In the genomic region with DNA sequence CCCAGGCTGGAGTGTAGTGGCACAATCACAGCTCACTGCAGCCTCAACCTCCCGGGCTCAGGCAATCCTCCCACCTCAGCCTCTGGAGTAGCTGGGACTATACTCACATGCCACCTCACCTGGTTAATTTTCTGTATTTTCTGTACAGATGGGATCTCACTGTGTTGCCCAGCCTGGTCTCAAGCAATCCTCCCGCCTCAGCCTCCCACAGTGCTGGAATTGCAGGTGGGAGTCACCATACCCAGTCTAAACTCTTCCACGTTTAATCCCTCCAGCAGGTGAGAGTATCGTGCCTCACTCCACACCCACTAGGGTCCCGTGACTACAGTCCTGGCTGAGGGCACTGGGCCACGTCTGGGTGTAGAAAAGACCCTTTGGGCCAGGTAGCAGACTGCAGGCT, we compare ENCODE assay signal across 16 cellular contexts. TPM values are rescaled to one million over a fixed set of nuclear protein-coding genes. Genes with fewer than 3 reads are reported as not detected.
DNase-seq lines count a peak whose midpoint lies in the region; ATAC-seq and TF ChIP-seq lines count a peak whose summit lies in the region.
"Had no signal": no experiment of that assay in that cellular context is flagged by ENCODE, and none has a peak within 500 bp of the region (broad histone marks: within the 10 kb centered on the region; RNA-seq: fewer than 3 reads in every experiment).

No MANE protein-coding gene starts in this region.

- WGBS in prostate gland = 92% methylated on average over 6 of the region's 6 CpGs

- no peaks in the 10 kb centered on the region for H3K27me3 Mint-ChIP-seq in CD8-positive, alpha-beta T cell (ENCODE audit: low read depth)

- no peaks in the 10 kb centered on the region for H3K36me3 ChIP-seq in CD8-positive, alpha-beta T cell (ENCODE audit: insufficient read depth, low read length)
- no peaks in the 10 kb centered on the region; the same call in 1 of the 2 replicates for H3K36me3 ChIP-seq in PC-3 (ENCODE audit: low read depth, low read length)
- no peaks in the 10 kb centered on the region for H3K36me3 ChIP-seq in prostate gland
- H3K36me3 ChIP-seq in HAP-1 (replicated peaks) = peaks cover 14% of the 10 kb centered on the region
- H3K36me3 ChIP-seq: colonic mucosa had no signal

- in situ Hi-C loops in HAP-1 (cut with MboI; ENCODE audit: low sequenced_read_pairs) = loop anchor here (5.0 kb wide), 1 partner anchor 43 kb away; the partner anchor contains the start of gene HSD17B14

- BruUV-seq in PC-3 (replicated peaks; lab: Mats Ljungman, UMichigan) = no TSS peak

- intact Hi-C loops in CD8-positive, alpha-beta T cell (cut with DNase I, micrococcal nuclease) = no loop called here
- intact Hi-C loops in PC-3 (cut with micrococcal nuclease) = no loop called here
- intact Hi-C loops in prostate gland (cut with DNase I) = loop anchor here (2.0 kb wide), 1 partner anchor 17 kb away; the partner anchor contains the start of gene BCAT2

- peak overlapping the region; percentile 22 for H3K27ac Mint-ChIP-seq in CD8-positive, alpha-beta T cell

- H3K27me3 ChIP-seq in CD8-positive, alpha-beta T cell (ENCODE audit: insufficient read depth, low read length) = no peaks in the 10 kb centered on the region
- H3K27me3 ChIP-seq in PC-3 (ENCODE audit: low read length) (no peaks in the 10 kb centered on the region), prostate gland (replicated peaks; ENCODE audit: insufficient read depth) (no peaks in the 10 kb centered on the region), HAP-1 (ENCODE audit: low read depth) (no peaks in the 10 kb centered on the region)
- H3K27me3 ChIP-seq: colonic mucosa had no signal

- TF ChIP-seq CTCF in CD8-positive, alpha-beta T cell (IDR thresholded peaks at IDR 0.05) = no peak
- TF ChIP-seq CTCF in PC-3 (conservative IDR thresholded peaks at IDR 0.05; ENCODE audit: low read depth, low read length) (no peak), prostate gland (IDR thresholded peaks at IDR 0.05) (no peak)

- H3K9me3 Mint-ChIP-seq in CD8-positive, alpha-beta T cell = no peaks in the 10 kb centered on the region

- CTCF ChIA-PET in CD8-positive, alpha-beta T cell (lab: Charles Lee) = interaction anchor here (0.6 to 20.1 kb wide), 11 partner anchors 10 to 522 kb away, joined by 3 to 403 read pairs (median 9); partner anchors contain the start of genes CA11 and HSD17B14
- CTCF ChIA-PET in PC-3 (lab: Charles Lee) = no interaction called here

- peaks cover 3% of the 10 kb centered on the region for H3K4me1 ChIP-seq in CD8-positive, alpha-beta T cell (ENCODE audit: insufficient read depth, low read length)
- H3K4me1 ChIP-seq in PC-3 (ENCODE audit: insufficient read depth, low read length) (no peaks in the 10 kb centered on the region), prostate gland (replicated peaks) (no peaks in the 10 kb centered on the region), HAP-1 (no peaks in the 10 kb centered on the region)
- H3K4me1 ChIP-seq: colonic mucosa had no signal

- H3K9ac ChIP-seq in PC-3 (ENCODE audit: low read length) = no peak overlapping the region

- H3K9me3 ChIP-seq in CD8-positive, alpha-beta T cell (ENCODE audit: low read length) = no peaks in the 10 kb centered on the region
- H3K9me3 ChIP-seq in PC-3 (ENCODE audit: low read length) (no peaks in the 10 kb centered on the region), prostate gland (no peaks in the 10 kb centered on the region), HAP-1 (no peaks in the 10 kb centered on the region)
- H3K9me3 ChIP-seq: colonic mucosa had no signal

- ATAC-seq in CD8-positive, alpha-beta T cell = no peak
- ATAC-seq in PC-3 (no peak), GM18909 (IDR thresholded peaks at IDR 0.05; ENCODE audit: poor library complexity, unreplicated experiment) (no peak)

- no peaks in the 10 kb centered on the region for H3K36me3 Mint-ChIP-seq in CD8-positive, alpha-beta T cell

- H3K4me3 Mint-ChIP-seq in CD8-positive, alpha-beta T cell = peak overlapping the region; percentile 39

- H4K20me1 ChIP-seq in PC-3 (ENCODE audit: low read length) = no peaks in the 10 kb centered on the region

- no peak overlapping the region for H3K4me3 ChIP-seq in CD8-positive, alpha-beta T cell (ENCODE audit: low read depth, low read length)
- H3K4me3 ChIP-seq in PC-3 (ENCODE audit: low read length) (no peak overlapping the region), prostate gland (no peak overlapping the region), HAP-1 (no peak overlapping the region)

- TF ChIP-seq POLR2A in prostate gland (IDR thresholded peaks at IDR 0.05) = no peak

- no peaks in the 10 kb centered on the region for H3K9me2 ChIP-seq in PC-3 (replicated peaks; ENCODE audit: low read length)

- H3K79me2 ChIP-seq in PC-3 (ENCODE audit: low read length) = no peaks in the 10 kb centered on the region

- POLR2A ChIA-PET in CD8-positive, alpha-beta T cell (lab: Charles Lee) = interaction anchor here (0.6 kb wide), 1 partner anchor 46 kb away, joined by 3 read pairs; no protein-coding TSS in a partner anchor
- POLR2A ChIA-PET in PC-3 (lab: Charles Lee; ENCODE audit: unreplicated experiment) = no interaction called here

- DNase-seq in CD8-positive, alpha-beta T cell = no peak
- no peak for DNase-seq in PC-3
- DNase-seq in epithelial cell of prostate (ENCODE audit: low read depth, low spot score) = no peak
- DNase-seq in prostate gland (ENCODE audit: low spot score) = no peak
- DNase-seq in NCI-H526 (lab: John Stamatoyannopoulos, UW) = no peak
- no peak for DNase-seq in DMS 273 treated with DMSO at 0.1 percent for 48 hours (lab: John Stamatoyannopoulos, UW)
- no peak for DNase-seq in HAP-1 (ENCODE audit: low spot score in 2 of 2)
- DNase-seq: activated T-cell treated with anti-CD3 and anti-CD28 coated beads for 4 hours; colonic mucosa; DMS79; head of caudate nucleus; NCI-H1105; stimulated activated CD4-positive, alpha-beta T cell treated with anti-CD3 and anti-CD28 coated beads, Interleukin-15, amount 100 ng/mL, for 24 hours had no signal

- H3F3A ChIP-seq in PC-3 (ENCODE audit: low read length, unreplicated experiment) = no peaks in the 10 kb centered on the region

- H2AFZ ChIP-seq in PC-3 (ENCODE audit: low read length) = no peak overlapping the region

- peak overlapping the region; percentile 80; the same call in 1 of the 2 replicates for H3K4me2 ChIP-seq in PC-3 (ENCODE audit: low read length)

- H3K27ac ChIP-seq in CD8-positive, alpha-beta T cell (ENCODE audit: low read depth, low read length) = no peak overlapping the region
- H3K27ac ChIP-seq in PC-3 (ENCODE audit: low read length) = no peak overlapping the region
- H3K27ac ChIP-seq in epithelial cell of prostate = peak overlapping the region; percentile 72
- H3K27ac ChIP-seq in prostate gland = peak overlapping the region; percentile 80 to 83

- peaks cover 6% of the 10 kb centered on the region for H3K4me1 Mint-ChIP-seq in CD8-positive, alpha-beta T cell (ENCODE audit: low read depth)

RNA-seq across cellular contexts. Expression of gene BCAT2, which starts 16.5 kb away (rescaled TPM):
- total RNA-seq in CD8-positive, alpha-beta T cell = 1 to 10 TPM; 7.2 to 8.2 TPM
- 41.1 and 50.0 TPM in 2 replicates for total RNA-seq in PC-3 (2014; rRNA removed)
- total RNA-seq in prostate gland = 10 to 100 TPM; 71.8 to 92.0 TPM

RNA-seq across cellular contexts. Expression of gene FGF21, which starts 39.0 kb away (rescaled TPM):
- not detected for total RNA-seq in CD8-positive, alpha-beta T cell
- not detected in 2 replicates for total RNA-seq in PC-3 (2014; rRNA removed)
- not detected for total RNA-seq in prostate gland
- total RNA-seq: colonic mucosa; HT1080; T-helper 1 cell treated with Interleukin-12 subunit alpha and Interleukin-12 subunit beta and Interleukin-4 antibody, amounts not matched to agents 30 ng/mL and 1 ng/mL, for 36 hours had no signal

RNA-seq across cellular contexts. Expression of gene FUT1, which starts 41.9 kb away (rescaled TPM):
- not detected for total RNA-seq in CD8-positive, alpha-beta T cell
- total RNA-seq in PC-3 (2014; rRNA removed) (4.6 and 4.8 TPM in 2 replicates), prostate gland (1 to 10 TPM; 2.1 to 4.1 TPM)
- total RNA-seq: HT1080 had no signal

RNA-seq across cellular contexts. Expression of gene HSD17B14, which starts 42.0 kb away (rescaled TPM):
- total RNA-seq in CD8-positive, alpha-beta T cell = 1 to 10 TPM in 1 of 2 experiments, under 1 TPM in 1; 0.98 to 1.1 TPM
- total RNA-seq in PC-3 (2014; rRNA removed) = 15.0 and 15.4 TPM in 2 replicates
- 10 to 100 TPM; 11.0 to 11.2 TPM for total RNA-seq in prostate gland
- total RNA-seq: HT1080 had no signal

RNA-seq across cellular contexts. Expression of gene IZUMO1, which starts 47.6 kb away (rescaled TPM):
- total RNA-seq in CD8-positive, alpha-beta T cell = not detected
- total RNA-seq in PC-3 (2014; rRNA removed) (not detected in 2 replicates), prostate gland (1 to 10 TPM in 1 of 2 donors, not detected in 1; 6.4 TPM)
- total RNA-seq: colonic mucosa; HT1080; T-helper 1 cell treated with Interleukin-12 subunit alpha and Interleukin-12 subunit beta and Interleukin-4 antibody, amounts not matched to agents 30 ng/mL and 1 ng/mL, for 36 hours had no signal

Comparison
In these comparisons a context has a peak if more than half of its experiments do, and no peak if none do; other contexts are left out.
1. H3K27ac ChIP-seq: peak in epithelial cell of prostate (single experiment) and prostate gland (2 of 2); none in CD8-positive, alpha-beta T cell (single experiment) and PC-3 (single experiment).